In the genomic region with DNA sequence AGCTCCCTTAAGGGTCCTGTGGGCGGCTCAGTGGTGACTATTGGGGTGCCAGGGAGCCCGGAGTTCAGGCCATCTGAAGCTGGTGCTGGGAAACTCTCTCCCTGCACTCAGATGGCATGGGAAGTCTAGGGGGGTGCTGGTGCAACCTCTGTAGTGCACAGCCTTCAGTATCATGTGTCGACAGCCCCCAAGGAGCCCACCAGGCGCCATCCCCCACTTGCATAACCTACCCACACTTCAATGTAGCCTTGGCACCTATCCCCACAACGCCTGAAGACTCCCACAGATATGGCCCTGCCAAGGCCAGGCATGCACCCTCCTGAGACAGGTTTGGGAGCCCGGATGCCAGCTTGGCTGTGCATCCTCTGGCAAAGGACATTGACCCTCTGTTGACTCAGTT, we compare ENCODE assay signal across 11 cellular contexts. TPM values are rescaled to one million over a fixed set of nuclear protein-coding genes. Genes with fewer than 3 reads are reported as not detected.
DNase-seq lines count a peak whose midpoint lies in the region; ATAC-seq, FAIRE-seq and TF ChIP-seq lines count a peak whose summit lies in the region.
"Had no signal": no experiment of that assay in that cellular context is flagged by ENCODE, and none has a peak within 500 bp of the region (broad histone marks: within the 10 kb centered on the region; RNA-seq: fewer than 3 reads in every experiment).

No MANE protein-coding gene starts in this region.

- intact Hi-C loops in right cardiac atrium (cut with DNase I) (no loop called here), Right ventricle myocardium inferior (cut with DNase I) (loop anchor here (10.0 kb wide), 1 partner anchor 694 kb away; a partner anchor contains a TSS), aorta (cut with DNase I) (loop anchor here (10.0 kb wide), 1 partner anchor 1054 kb away; a partner anchor contains a TSS)

- H2BK15ac ChIP-seq in H1 (ENCODE audit: low read length): no peak overlapping the region

- no peak for TF ChIP-seq EP300 in H1 (IDR thresholded peaks at IDR 0.05; ENCODE audit: borderline replicate concordance in 1 of 2, low read depth in 2 of 2, low read length in 2 of 2)

- no peak overlapping the region for H4K91ac ChIP-seq in H1 (replicated peaks; ENCODE audit: insufficient read length, low read length)

- H3K14ac ChIP-seq in H1 (ENCODE audit: insufficient read length): no peak overlapping the region

- WGBS in right cardiac atrium: 60% methylated on average over 6 of the region's 6 CpGs
- WGBS in H1 (ENCODE audit: extremely low coverage in 1 of 2, insufficient coverage in 1 of 2, insufficient read length in 1 of 2, insufficient replicate concordance in 2 of 2, low coverage in 1 of 2, low lambda C conversion rate in 2 of 2, missing lambda C conversion rate in 1 of 2), 2 experiments: 78% methylated on average over 6 of the region's 6 CpGs; no CpG with 5 or more reads in 1 of the 2 experiments
- WGBS in aorta, 2 donors: 46 to 54% methylated on average over 6 of the region's 6 CpGs

- H2BK12ac ChIP-seq in H1 (ENCODE audit: low read depth, low read length): peak overlapping the region; percentile 52; the same call in 1 of the 2 replicates

- CTCF ChIA-PET in H1 (lab: Charles Lee; ENCODE audit: partially characterized antibody): interaction anchor here (1.2 to 4.8 kb wide), 5 partner anchors 9 to 15 kb away, joined by 3 to 32 read pairs (median 5); no protein-coding TSS in a partner anchor

- TF ChIP-seq RAD21 in H1 (IDR thresholded peaks at IDR 0.05 in 1 of 2, conservative IDR thresholded peaks at IDR 0.05 in 1 of 2; ENCODE audit: low read depth in 2 of 2, low read length in 2 of 2): no peak

- no peak overlapping the region for H2BK120ac ChIP-seq in H1 (replicated peaks; ENCODE audit: low read depth, low read length)

- H3K36me3 Mint-ChIP-seq in neural progenitor cell: no peaks in the 10 kb centered on the region
- H3K36me3 Mint-ChIP-seq: activated CD8-positive, alpha-beta memory T cell treated with anti-CD3 and anti-CD28 coated beads, Interleukin-2, amount 10 ng/mL, durations not matched to agents 7 days and 5 days had no signal

- H3K23ac ChIP-seq in H1 (ENCODE audit: insufficient read length): no peak overlapping the region

- peaks cover 38% of the 10 kb centered on the region for H3K4me1 Mint-ChIP-seq in neural progenitor cell
- H3K4me1 Mint-ChIP-seq in stimulated activated naive CD8-positive, alpha-beta T cell treated with anti-CD3 and anti-CD28 coated beads, Interleukin-15, amount 100 ng/mL, for 72 hours: peaks cover 62% of the 10 kb centered on the region

- H4K5ac ChIP-seq in H1 (ENCODE audit: insufficient read length, low read depth, low read length): no peak overlapping the region

- H4K20me1 ChIP-seq in H1 (replicated peaks in 1 of 2; ENCODE audit: control insufficient read depth in 1 of 2, insufficient read depth in 2 of 2, low read length in 2 of 2) (no peaks in the 10 kb centered on the region), neural progenitor cell (ENCODE audit: low read depth) (no peaks in the 10 kb centered on the region)

- H3K9me3 ChIP-seq in right cardiac atrium (ENCODE audit: control insufficient read depth, low read length) (no peaks in the 10 kb centered on the region), H1 (ENCODE audit: insufficient read depth in 2 of 2, low read depth in 1 of 2, low read length in 1 of 2) (no peaks in the 10 kb centered on the region), neural progenitor cell (ENCODE audit: low read depth) (no peaks in the 10 kb centered on the region), aorta (ENCODE audit: control insufficient read depth, low read length) (no peaks in the 10 kb centered on the region)

- DNase-seq in right cardiac atrium (peak in 1 of 3 donors; percentile 47), Right ventricle myocardium inferior (ENCODE audit: missing footprints) (no peak), H1 (ENCODE audit: low read depth in 1 of 2, low spot score in 2 of 2) (no peak), neural progenitor cell (ENCODE audit: low spot score) (no peak), aorta (peak in 1 of 2 donors; percentile 50), DMS153 (lab: John Stamatoyannopoulos, UW) (no peak)
- DNase-seq in stimulated activated naive CD8-positive, alpha-beta T cell treated with anti-CD3 and anti-CD28 coated beads, Interleukin-15, amount 100 ng/mL, for 72 hours: no peak
- DNase-seq: activated CD8-positive, alpha-beta memory T cell treated with anti-CD3 and anti-CD28 coated beads, Interleukin-2, amount 10 ng/mL, durations not matched to agents 7 days and 5 days; NCI-H187 had no signal

- H3K36me3 ChIP-seq in H1 (ENCODE audit: control insufficient read depth in 2 of 4, insufficient read depth in 4 of 4, low read length in 3 of 4): no peaks in the 10 kb centered on the region
- no peaks in the 10 kb centered on the region for H3K36me3 ChIP-seq in neural progenitor cell
- H3K36me3 ChIP-seq in aorta (ENCODE audit: control insufficient read depth in 1 of 2, insufficient read depth in 2 of 2, low read length in 1 of 2): no peaks in the 10 kb centered on the region

- no peaks in the 10 kb centered on the region for H3K9me3 Mint-ChIP-seq in neural progenitor cell
- H3K9me3 Mint-ChIP-seq in stimulated activated naive CD8-positive, alpha-beta T cell treated with anti-CD3 and anti-CD28 coated beads, Interleukin-15, amount 100 ng/mL, for 72 hours: no peaks in the 10 kb centered on the region
- H3K9me3 Mint-ChIP-seq: stimulated activated naive CD8-positive, alpha-beta T cell treated with anti-CD3 and anti-CD28 coated beads, Interleukin-15, Interleukin-2, amounts not matched to agents 100 ng/mL and 50 ng/mL, for 24 hours had no signal

- no peak overlapping the region for H3K18ac ChIP-seq in H1 (ENCODE audit: extremely low read depth, low read length)

- H3K4ac ChIP-seq in H1 (replicated peaks; ENCODE audit: insufficient read length, low read depth, low read length): no peak overlapping the region

- peak overlapping the region; percentile 49; the same call in 1 of the 2 replicates for H2AK5ac ChIP-seq in H1 (ENCODE audit: low read depth, low read length)

- H3K4me2 ChIP-seq in H1 (ENCODE audit: insufficient read depth in 1 of 2, low read depth in 2 of 2, low read length in 2 of 2) (no peak overlapping the region; a peak in 1 of 4 replicates), neural progenitor cell (no peak overlapping the region)

- peak overlapping the region; percentile 29; the same call in 1 of the 2 replicates for H2BK20ac ChIP-seq in H1 (ENCODE audit: low read length)

- H3K27me3 ChIP-seq in right cardiac atrium (ENCODE audit: control insufficient read depth, insufficient read depth): no peaks in the 10 kb centered on the region
- H3K27me3 ChIP-seq in H1 (replicated peaks in 1 of 4; ENCODE audit: control insufficient read depth in 3 of 4, extremely low read depth in 1 of 4, insufficient read depth in 3 of 4, low read length in 3 of 4): no peaks in the 10 kb centered on the region
- peaks cover 7% of the 10 kb centered on the region for H3K27me3 ChIP-seq in neural progenitor cell
- H3K27me3 ChIP-seq in aorta (ENCODE audit: control insufficient read depth in 1 of 2, insufficient read depth in 2 of 2, low read length in 1 of 2): no peaks in the 10 kb centered on the region

- H3K4me1 ChIP-seq in right cardiac atrium (ENCODE audit: control insufficient read depth, insufficient read depth, low read length) (peaks cover 13% of the 10 kb centered on the region), H1 (replicated peaks in 1 of 4; ENCODE audit: control insufficient read depth in 3 of 4, insufficient read depth in 4 of 4, low read length in 3 of 4) (peaks cover 6 to 23% (median 18%) of the 10 kb centered on the region in 4 experiments), neural progenitor cell (peaks cover 9% of the 10 kb centered on the region), aorta (ENCODE audit: control insufficient read depth in 1 of 2, insufficient read depth in 2 of 2, low read length in 2 of 2) (no peaks in the 10 kb centered on the region)

- H3K79me2 ChIP-seq in H1 (ENCODE audit: control insufficient read depth in 1 of 2, insufficient read depth in 2 of 2, low read length in 2 of 2) (no peaks in the 10 kb centered on the region), neural progenitor cell (ENCODE audit: low read depth) (no peaks in the 10 kb centered on the region)

- H4K8ac ChIP-seq in H1 (ENCODE audit: extremely low read depth, insufficient read depth, low read length): peak overlapping the region; percentile 88

- H3K4me3 Mint-ChIP-seq in neural progenitor cell: peak overlapping the region; percentile 35
- H3K4me3 Mint-ChIP-seq in stimulated activated naive CD8-positive, alpha-beta T cell treated with anti-CD3 and anti-CD28 coated beads, Interleukin-15, amount 100 ng/mL, for 72 hours: no peak overlapping the region

- peaks cover 19% of the 10 kb centered on the region for H3K27me3 Mint-ChIP-seq in neural progenitor cell (ENCODE audit: insufficient read depth, low read depth)
- no peaks in the 10 kb centered on the region for H3K27me3 Mint-ChIP-seq in stimulated activated naive CD8-positive, alpha-beta T cell treated with anti-CD3 and anti-CD28 coated beads, Interleukin-15, amount 100 ng/mL, for 72 hours
- H3K27me3 Mint-ChIP-seq: activated CD8-positive, alpha-beta memory T cell treated with anti-CD3 and anti-CD28 coated beads, Interleukin-2, amount 10 ng/mL, durations not matched to agents 7 days and 5 days; stimulated activated naive CD8-positive, alpha-beta T cell treated with anti-CD3 and anti-CD28 coated beads, Interleukin-15, Interleukin-2, amounts not matched to agents 100 ng/mL and 50 ng/mL, for 24 hours had no signal

- peaks cover 13% of the 10 kb centered on the region; the same call in 1 of the 2 replicates for H3K23me2 ChIP-seq in H1 (ENCODE audit: low read depth, low read length)

- H3K79me1 ChIP-seq in H1 (ENCODE audit: low read depth, low read length): no peaks in the 10 kb centered on the region

- H2AFZ ChIP-seq in H1 (ENCODE audit: low read length): no peak overlapping the region
- no peak overlapping the region for H2AFZ ChIP-seq in neural progenitor cell (replicated peaks)

- peak overlapping the region; percentile 95 for H3K27ac Mint-ChIP-seq in neural progenitor cell
- no peak overlapping the region for H3K27ac Mint-ChIP-seq in stimulated activated naive CD8-positive, alpha-beta T cell treated with anti-CD3 and anti-CD28 coated beads, Interleukin-15, amount 100 ng/mL, for 72 hours

- ATAC-seq in right cardiac atrium (no peak), Right ventricle myocardium inferior (no peak), aorta (ENCODE audit: low FRiP score) (no peak), HG03432 (IDR thresholded peaks at IDR 0.05; ENCODE audit: unreplicated experiment) (no peak)
- ATAC-seq in stimulated activated naive CD8-positive, alpha-beta T cell treated with anti-CD3 and anti-CD28 coated beads, Interleukin-15, amount 100 ng/mL, for 72 hours: no peak
- ATAC-seq: activated CD8-positive, alpha-beta memory T cell treated with anti-CD3 and anti-CD28 coated beads, Interleukin-2, amount 10 ng/mL, durations not matched to agents 7 days and 5 days had no signal

- no peak overlapping the region for H3K56ac ChIP-seq in H1 (replicated peaks; ENCODE audit: insufficient read length, low read depth, low read length)

- FAIRE-seq in H1 (lab: Jason Lieb, UNC): no peak

- no peak overlapping the region for H3K9ac ChIP-seq in H1 (replicated peaks in 1 of 4; ENCODE audit: extremely low read depth in 1 of 4, low read depth in 3 of 4, low read length in 3 of 4)
- H3K9ac ChIP-seq in neural progenitor cell: no peak overlapping the region

- H3F3A ChIP-seq in neural progenitor cell (ENCODE audit: low read depth): peaks cover 52% of the 10 kb centered on the region

- TF ChIP-seq CTCF in H1 (IDR thresholded peaks at IDR 0.05; ENCODE audit: control extremely low read depth in 1 of 3, insufficient read depth in 1 of 3, low read depth in 1 of 3, low read length in 3 of 3) (no peak), neural progenitor cell (IDR thresholded peaks at IDR 0.05) (no peak)

- no peak for TF ChIP-seq POLR2A in H1 (IDR thresholded peaks at IDR 0.05; ENCODE audit: control extremely low read depth in 1 of 2, low read depth in 2 of 2, low read length in 2 of 2)

- H2BK5ac ChIP-seq in H1 (ENCODE audit: low read depth, low read length): 0 out of 2 replicates have a peak overlapping the region, but pooled peaks have one; percentile 1

- H3K4me3 ChIP-seq in right cardiac atrium (ENCODE audit: low read length) (no peak overlapping the region), H1 (ENCODE audit: extremely low read depth in 1 of 4, insufficient read depth in 2 of 4, low read depth in 3 of 4, low read length in 4 of 4) (no peak overlapping the region), neural progenitor cell (no peak overlapping the region), aorta (ENCODE audit: low read length in 2 of 2) (no peak overlapping the region)

- POLR2A ChIA-PET in H1 (lab: Charles Lee; ENCODE audit: partially characterized antibody): interaction anchor here (0.5 to 9.2 kb wide), 7 partner anchors 13 to 412 kb away, joined by 3 to 62 read pairs (median 4); a partner anchor contains a TSS

- peak overlapping the region; percentile 81 for H3K27ac ChIP-seq in right cardiac atrium (ENCODE audit: low read length)
- H3K27ac ChIP-seq in H1 (ENCODE audit: low read depth, low read length): no peak overlapping the region
- H3K27ac ChIP-seq in neural progenitor cell: no peak overlapping the region
- H3K27ac ChIP-seq in aorta (ENCODE audit: low read depth in 1 of 2, low read length in 2 of 2): peak overlapping the region; percentile 10 to 95

RNA-seq across cellular contexts. Expression of a gene that starts 27.7 kb away (rescaled TPM):
- total RNA-seq in right cardiac atrium (1 to 10 TPM in 2 of 4 donors, under 1 TPM in 1, not detected in 1; 0.86 to 2.1 (median 1.4) TPM), Right ventricle myocardium inferior (0.68 TPM), neural progenitor cell (ENCODE audit: low replicate concordance) (not detected in 2 replicates), aorta (1 to 10 TPM in 1 of 2 donors, not detected in 1; 1.0 TPM)
- polyA plus RNA-seq in right cardiac atrium (1.7 TPM), H1 (2011; rRNA removed) (0.14 and 0.62 TPM in 2 replicates), aorta (1 to 10 TPM in 1 of 2 donors, not detected in 1; 2.5 TPM)
- total RNA-seq in H1 (2021; fragmentation: NEBNext Ultra II Directional; extraction: Animal tissue kit (Norgen Biotek cat#: 25700)): not detected in 2 replicates
- not detected for polyA plus RNA-seq in H1 (2011; cell fraction: cytosol; rRNA removed)
- polyA plus RNA-seq in H1 (2011; cell fraction: nucleus; rRNA removed): not detected
- 0.69 to 0.83 TPM in 2 of 4 replicates, not detected in the others for polyA plus RNA-seq in H1 (2012, experiment 1 of 2)
- not detected for polyA plus RNA-seq in H1 (2012, experiment 2 of 2)
- 1.2 TPM for polyA plus RNA-seq in H1 (2013, experiment 1 of 2)
- polyA plus RNA-seq in H1 (2013, experiment 2 of 2): 1.3 TPM
- not detected in 2 replicates for polyA minus RNA-seq in H1 (2011; rRNA and poly(A)+ RNA removed)
- not detected for polyA minus RNA-seq in H1 (2011; cell fraction: cytosol; rRNA and poly(A)+ RNA removed)
- polyA minus RNA-seq in H1 (2011; cell fraction: nucleus; rRNA and poly(A)+ RNA removed): not detected

RNA-seq across cellular contexts. Expression of a gene that starts 54.0 kb away (rescaled TPM):
- 1 to 10 TPM; 3.4 to 6.4 (median 3.5) TPM for total RNA-seq in right cardiac atrium
- 2.3 TPM for polyA plus RNA-seq in right cardiac atrium
- 2.1 TPM for total RNA-seq in Right ventricle myocardium inferior
- 31.1 and 32.7 TPM in 2 replicates for total RNA-seq in H1 (2021; fragmentation: NEBNext Ultra II Directional; extraction: Animal tissue kit (Norgen Biotek cat#: 25700))
- 12.2 and 23.2 TPM in 2 replicates for polyA plus RNA-seq in H1 (2011; rRNA removed)
- 10.9 TPM for polyA plus RNA-seq in H1 (2011; cell fraction: cytosol; rRNA removed)
- 21.2 TPM for polyA plus RNA-seq in H1 (2011; cell fraction: nucleus; rRNA removed)
- polyA plus RNA-seq in H1 (2012, experiment 1 of 2): 13.1 to 23.1 TPM (median 21.0 TPM) in 4 replicates
- 20.0 TPM for polyA plus RNA-seq in H1 (2012, experiment 2 of 2)
- polyA plus RNA-seq in H1 (2013, experiment 1 of 2): 17.0 TPM
- polyA plus RNA-seq in H1 (2013, experiment 2 of 2): 17.3 TPM
- 8.9 and 10.8 TPM in 2 replicates for polyA minus RNA-seq in H1 (2011; rRNA and poly(A)+ RNA removed)
- 23.9 TPM for polyA minus RNA-seq in H1 (2011; cell fraction: cytosol; rRNA and poly(A)+ RNA removed)
- 13.5 TPM for polyA minus RNA-seq in H1 (2011; cell fraction: nucleus; rRNA and poly(A)+ RNA removed)
- total RNA-seq in neural progenitor cell (ENCODE audit: low replicate concordance): 6.7 and 20.4 TPM in 2 replicates
- total RNA-seq in aorta: 10 to 100 TPM; 11.2 to 12.1 TPM
- 1 to 10 TPM; 2.5 to 3.1 TPM for polyA plus RNA-seq in aorta

RNA-seq across cellular contexts. Expression of a gene that starts 56.6 kb away (rescaled TPM):
- 1 to 10 TPM in 1 of 4 donors, under 1 TPM in 3; 0.40 to 1.2 (median 0.80) TPM for total RNA-seq in right cardiac atrium
- polyA plus RNA-seq in right cardiac atrium: 0.48 TPM
- 0.76 TPM for total RNA-seq in Right ventricle myocardium inferior
- 4.6 and 4.7 TPM in 2 replicates for total RNA-seq in H1 (2021; fragmentation: NEBNext Ultra II Directional; extraction: Animal tissue kit (Norgen Biotek cat#: 25700))
- polyA plus RNA-seq in H1 (2011; rRNA removed): 4.6 and 6.0 TPM in 2 replicates
- polyA plus RNA-seq in H1 (2011; cell fraction: cytosol; rRNA removed): 5.2 TPM
- polyA plus RNA-seq in H1 (2011; cell fraction: nucleus; rRNA removed): 12.9 TPM
- 2.8 to 5.0 TPM (median 3.9 TPM) in 4 replicates for polyA plus RNA-seq in H1 (2012, experiment 1 of 2)
- polyA plus RNA-seq in H1 (2012, experiment 2 of 2): 3.1 TPM
- 3.8 TPM for polyA plus RNA-seq in H1 (2013, experiment 1 of 2)
- 3.4 TPM for polyA plus RNA-seq in H1 (2013, experiment 2 of 2)
- polyA minus RNA-seq in H1 (2011; rRNA and poly(A)+ RNA removed): 2.5 and 3.4 TPM in 2 replicates
- 3.8 TPM for polyA minus RNA-seq in H1 (2011; cell fraction: cytosol; rRNA and poly(A)+ RNA removed)
- polyA minus RNA-seq in H1 (2011; cell fraction: nucleus; rRNA and poly(A)+ RNA removed): 7.3 TPM
- total RNA-seq in neural progenitor cell (ENCODE audit: low replicate concordance): 0.49 and 4.1 TPM in 2 replicates
- 1 to 10 TPM; 2.0 to 2.3 TPM for total RNA-seq in aorta
- 1 to 10 TPM; 1.8 to 3.1 TPM for polyA plus RNA-seq in aorta

RNA-seq across cellular contexts. Expression of a gene that starts 56.7 kb away (rescaled TPM):
- 10 to 100 TPM; 21.6 to 26.2 (median 22.3) TPM for total RNA-seq in right cardiac atrium
- 22.9 TPM for polyA plus RNA-seq in right cardiac atrium
- 18.7 TPM for total RNA-seq in Right ventricle myocardium inferior
- total RNA-seq in H1 (2021; fragmentation: NEBNext Ultra II Directional; extraction: Animal tissue kit (Norgen Biotek cat#: 25700)): 33.0 and 36.4 TPM in 2 replicates
- polyA plus RNA-seq in H1 (2011; rRNA removed): 12.5 and 20.5 TPM in 2 replicates
- 17.1 TPM for polyA plus RNA-seq in H1 (2011; cell fraction: cytosol; rRNA removed)
- 71.1 TPM for polyA plus RNA-seq in H1 (2011; cell fraction: nucleus; rRNA removed)
- 20.2 to 39.2 TPM (median 31.7 TPM) in 4 replicates for polyA plus RNA-seq in H1 (2012, experiment 1 of 2)
- polyA plus RNA-seq in H1 (2012, experiment 2 of 2): 21.2 TPM
- polyA plus RNA-seq in H1 (2013, experiment 1 of 2): 17.9 TPM
- polyA plus RNA-seq in H1 (2013, experiment 2 of 2): 16.1 TPM
- polyA minus RNA-seq in H1 (2011; rRNA and poly(A)+ RNA removed): 15.8 and 22.9 TPM in 2 replicates
- polyA minus RNA-seq in H1 (2011; cell fraction: cytosol; rRNA and poly(A)+ RNA removed): 17.1 TPM
- 19.3 TPM for polyA minus RNA-seq in H1 (2011; cell fraction: nucleus; rRNA and poly(A)+ RNA removed)
- 8.1 and 22.0 TPM in 2 replicates for total RNA-seq in neural progenitor cell (ENCODE audit: low replicate concordance)
- 10 to 100 TPM; 26.9 to 37.2 TPM for total RNA-seq in aorta
- polyA plus RNA-seq in aorta: 10 to 100 TPM; 22.3 to 67.6 TPM

Comparison
In these comparisons a context has a peak if more than half of its experiments do, and no peak if none do; other contexts are left out.
1. intact Hi-C loops: an anchor here in Right ventricle myocardium inferior (10.0 kb wide) and aorta (10.0 kb wide); none called in right cardiac atrium.
2. H3K27ac ChIP-seq: peak in right cardiac atrium (single experiment) and aorta (2 of 2); none in H1 (single experiment) and neural progenitor cell (single experiment).